ENCODE assay signal across 1 cellular context in the genomic region with DNA sequence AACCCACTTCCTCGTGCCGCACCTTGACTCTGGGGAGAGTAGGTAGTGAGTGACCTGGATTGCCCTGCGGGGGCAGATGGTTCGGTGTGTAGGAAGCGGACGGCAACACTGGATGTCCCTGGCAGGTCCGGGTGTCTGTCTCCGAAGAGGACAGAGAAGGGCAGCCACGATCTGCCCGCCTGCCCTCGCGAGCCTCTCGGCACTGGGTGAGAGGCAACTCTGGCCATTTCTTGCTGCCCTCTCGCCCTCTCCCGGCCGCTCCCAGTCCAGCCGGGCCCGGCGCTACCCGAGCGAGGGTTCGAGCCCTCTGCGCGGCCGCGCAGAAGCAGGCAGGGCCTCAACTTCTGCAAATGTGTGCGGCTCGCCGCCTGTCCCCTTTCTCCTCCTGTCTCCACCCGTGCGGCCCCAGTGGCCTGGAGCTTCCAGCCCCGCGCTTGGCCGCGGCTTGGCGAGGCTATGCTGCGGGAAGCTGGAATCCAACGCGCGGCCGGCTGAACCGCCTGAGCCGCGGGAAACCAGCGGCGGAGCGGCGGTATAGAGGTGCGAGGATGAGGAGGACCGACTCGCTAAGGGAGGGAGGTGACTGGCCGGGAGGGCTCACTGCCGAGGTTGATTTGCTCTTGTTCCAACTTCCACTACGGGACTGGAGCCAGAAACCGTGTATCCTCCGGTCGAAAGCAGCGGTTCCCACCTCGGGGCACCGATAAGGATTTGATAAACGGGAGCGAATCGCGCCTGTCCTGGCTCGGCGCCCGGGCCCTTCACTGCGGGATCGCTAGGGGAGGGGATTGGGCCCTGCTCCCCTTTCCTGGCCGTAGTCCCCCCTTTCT.
TF ChIP-seq lines count a peak whose summit lies in the region.

No MANE protein-coding gene starts in this region.

TF ChIP-seq in GM23338, 12 proteins besides CTCF, POLR2A, EP300 and RAD21 (continued from another document):
- TF ChIP-seq, protein P1, sequence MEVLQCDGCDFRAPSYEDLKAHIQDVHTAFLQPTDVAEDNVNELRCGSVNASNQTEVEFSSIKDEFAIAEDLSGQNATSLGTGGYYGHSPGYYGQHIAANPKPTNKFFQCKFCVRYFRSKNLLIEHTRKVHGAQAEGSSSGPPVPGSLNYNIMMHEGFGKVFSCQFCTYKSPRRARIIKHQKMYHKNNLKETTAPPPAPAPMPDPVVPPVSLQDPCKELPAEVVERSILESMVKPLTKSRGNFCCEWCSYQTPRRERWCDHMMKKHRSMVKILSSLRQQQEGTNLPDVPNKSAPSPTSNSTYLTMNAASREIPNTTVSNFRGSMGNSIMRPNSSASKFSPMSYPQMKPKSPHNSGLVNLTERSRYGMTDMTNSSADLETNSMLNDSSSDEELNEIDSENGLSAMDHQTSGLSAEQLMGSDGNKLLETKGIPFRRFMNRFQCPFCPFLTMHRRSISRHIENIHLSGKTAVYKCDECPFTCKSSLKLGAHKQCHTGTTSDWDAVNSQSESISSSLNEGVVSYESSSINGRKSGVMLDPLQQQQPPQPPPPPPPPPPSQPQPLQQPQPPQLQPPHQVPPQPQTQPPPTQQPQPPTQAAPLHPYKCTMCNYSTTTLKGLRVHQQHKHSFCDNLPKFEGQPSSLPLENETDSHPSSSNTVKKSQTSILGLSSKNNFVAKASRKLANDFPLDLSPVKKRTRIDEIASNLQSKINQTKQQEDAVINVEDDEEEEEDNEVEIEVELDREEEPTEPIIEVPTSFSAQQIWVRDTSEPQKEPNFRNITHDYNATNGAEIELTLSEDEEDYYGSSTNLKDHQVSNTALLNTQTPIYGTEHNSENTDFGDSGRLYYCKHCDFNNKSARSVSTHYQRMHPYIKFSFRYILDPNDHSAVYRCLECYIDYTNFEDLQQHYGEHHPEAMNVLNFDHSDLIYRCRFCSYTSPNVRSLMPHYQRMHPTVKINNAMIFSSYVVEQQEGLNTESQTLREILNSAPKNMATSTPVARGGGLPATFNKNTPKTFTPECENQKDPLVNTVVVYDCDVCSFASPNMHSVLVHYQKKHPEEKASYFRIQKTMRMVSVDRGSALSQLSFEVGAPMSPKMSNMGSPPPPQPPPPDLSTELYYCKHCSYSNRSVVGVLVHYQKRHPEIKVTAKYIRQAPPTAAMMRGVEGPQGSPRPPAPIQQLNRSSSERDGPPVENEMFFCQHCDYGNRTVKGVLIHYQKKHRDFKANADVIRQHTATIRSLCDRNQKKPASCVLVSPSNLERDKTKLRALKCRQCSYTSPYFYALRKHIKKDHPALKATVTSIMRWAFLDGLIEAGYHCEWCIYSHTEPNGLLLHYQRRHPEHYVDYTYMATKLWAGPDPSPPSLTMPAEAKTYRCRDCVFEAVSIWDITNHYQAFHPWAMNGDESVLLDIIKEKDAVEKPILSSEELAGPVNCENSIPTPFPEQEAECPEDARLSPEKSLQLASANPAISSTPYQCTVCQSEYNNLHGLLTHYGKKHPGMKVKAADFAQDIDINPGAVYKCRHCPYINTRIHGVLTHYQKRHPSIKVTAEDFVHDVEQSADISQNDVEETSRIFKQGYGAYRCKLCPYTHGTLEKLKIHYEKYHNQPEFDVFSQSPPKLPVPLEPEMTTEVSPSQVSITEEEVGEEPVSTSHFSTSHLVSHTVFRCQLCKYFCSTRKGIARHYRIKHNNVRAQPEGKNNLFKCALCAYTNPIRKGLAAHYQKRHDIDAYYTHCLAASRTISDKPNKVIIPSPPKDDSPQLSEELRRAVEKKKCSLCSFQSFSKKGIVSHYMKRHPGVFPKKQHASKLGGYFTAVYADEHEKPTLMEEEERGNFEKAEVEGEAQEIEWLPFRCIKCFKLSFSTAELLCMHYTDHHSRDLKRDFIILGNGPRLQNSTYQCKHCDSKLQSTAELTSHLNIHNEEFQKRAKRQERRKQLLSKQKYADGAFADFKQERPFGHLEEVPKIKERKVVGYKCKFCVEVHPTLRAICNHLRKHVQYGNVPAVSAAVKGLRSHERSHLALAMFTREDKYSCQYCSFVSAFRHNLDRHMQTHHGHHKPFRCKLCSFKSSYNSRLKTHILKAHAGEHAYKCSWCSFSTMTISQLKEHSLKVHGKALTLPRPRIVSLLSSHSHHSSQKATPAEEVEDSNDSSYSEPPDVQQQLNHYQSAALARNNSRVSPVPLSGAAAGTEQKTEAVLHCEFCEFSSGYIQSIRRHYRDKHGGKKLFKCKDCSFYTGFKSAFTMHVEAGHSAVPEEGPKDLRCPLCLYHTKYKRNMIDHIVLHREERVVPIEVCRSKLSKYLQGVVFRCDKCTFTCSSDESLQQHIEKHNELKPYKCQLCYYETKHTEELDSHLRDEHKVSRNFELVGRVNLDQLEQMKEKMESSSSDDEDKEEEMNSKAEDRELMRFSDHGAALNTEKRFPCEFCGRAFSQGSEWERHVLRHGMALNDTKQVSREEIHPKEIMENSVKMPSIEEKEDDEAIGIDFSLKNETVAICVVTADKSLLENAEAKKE (CRISPR knock-in tag; IDR thresholded peaks at IDR 0.05): no peak
- TF ChIP-seq EZH2phosphoT487 (IDR thresholded peaks at IDR 0.05; ENCODE audit: unreplicated experiment): peak; percentile 33
- no peak for TF ChIP-seq ZNF331 (CRISPR knock-in tag; IDR thresholded peaks at IDR 0.05; ENCODE audit: low read depth)
- no peak for TF ChIP-seq POLR2AphosphoS5 (IDR thresholded peaks at IDR 0.05; ENCODE audit: low read depth)
- TF ChIP-seq, protein P2, sequence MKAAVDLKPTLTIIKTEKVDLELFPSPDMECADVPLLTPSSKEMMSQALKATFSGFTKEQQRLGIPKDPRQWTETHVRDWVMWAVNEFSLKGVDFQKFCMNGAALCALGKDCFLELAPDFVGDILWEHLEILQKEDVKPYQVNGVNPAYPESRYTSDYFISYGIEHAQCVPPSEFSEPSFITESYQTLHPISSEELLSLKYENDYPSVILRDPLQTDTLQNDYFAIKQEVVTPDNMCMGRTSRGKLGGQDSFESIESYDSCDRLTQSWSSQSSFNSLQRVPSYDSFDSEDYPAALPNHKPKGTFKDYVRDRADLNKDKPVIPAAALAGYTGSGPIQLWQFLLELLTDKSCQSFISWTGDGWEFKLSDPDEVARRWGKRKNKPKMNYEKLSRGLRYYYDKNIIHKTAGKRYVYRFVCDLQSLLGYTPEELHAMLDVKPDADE (IDR thresholded peaks at IDR 0.05): no peak
- no peak for TF ChIP-seq CREB1 (CRISPR knock-in tag; IDR thresholded peaks at IDR 0.05; ENCODE audit: low read depth)
- no peak for TF ChIP-seq JUNB (IDR thresholded peaks at IDR 0.05; ENCODE audit: unreplicated experiment)
- no peak for TF ChIP-seq ZNF114 (CRISPR knock-in tag; IDR thresholded peaks at IDR 0.05)
- no peak for TF ChIP-seq STAT1 (IDR thresholded peaks at IDR 0.05; ENCODE audit: unreplicated experiment)
- TF ChIP-seq, protein P3, sequence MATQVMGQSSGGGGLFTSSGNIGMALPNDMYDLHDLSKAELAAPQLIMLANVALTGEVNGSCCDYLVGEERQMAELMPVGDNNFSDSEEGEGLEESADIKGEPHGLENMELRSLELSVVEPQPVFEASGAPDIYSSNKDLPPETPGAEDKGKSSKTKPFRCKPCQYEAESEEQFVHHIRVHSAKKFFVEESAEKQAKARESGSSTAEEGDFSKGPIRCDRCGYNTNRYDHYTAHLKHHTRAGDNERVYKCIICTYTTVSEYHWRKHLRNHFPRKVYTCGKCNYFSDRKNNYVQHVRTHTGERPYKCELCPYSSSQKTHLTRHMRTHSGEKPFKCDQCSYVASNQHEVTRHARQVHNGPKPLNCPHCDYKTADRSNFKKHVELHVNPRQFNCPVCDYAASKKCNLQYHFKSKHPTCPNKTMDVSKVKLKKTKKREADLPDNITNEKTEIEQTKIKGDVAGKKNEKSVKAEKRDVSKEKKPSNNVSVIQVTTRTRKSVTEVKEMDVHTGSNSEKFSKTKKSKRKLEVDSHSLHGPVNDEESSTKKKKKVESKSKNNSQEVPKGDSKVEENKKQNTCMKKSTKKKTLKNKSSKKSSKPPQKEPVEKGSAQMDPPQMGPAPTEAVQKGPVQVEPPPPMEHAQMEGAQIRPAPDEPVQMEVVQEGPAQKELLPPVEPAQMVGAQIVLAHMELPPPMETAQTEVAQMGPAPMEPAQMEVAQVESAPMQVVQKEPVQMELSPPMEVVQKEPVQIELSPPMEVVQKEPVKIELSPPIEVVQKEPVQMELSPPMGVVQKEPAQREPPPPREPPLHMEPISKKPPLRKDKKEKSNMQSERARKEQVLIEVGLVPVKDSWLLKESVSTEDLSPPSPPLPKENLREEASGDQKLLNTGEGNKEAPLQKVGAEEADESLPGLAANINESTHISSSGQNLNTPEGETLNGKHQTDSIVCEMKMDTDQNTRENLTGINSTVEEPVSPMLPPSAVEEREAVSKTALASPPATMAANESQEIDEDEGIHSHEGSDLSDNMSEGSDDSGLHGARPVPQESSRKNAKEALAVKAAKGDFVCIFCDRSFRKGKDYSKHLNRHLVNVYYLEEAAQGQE (IDR thresholded peaks at IDR 0.05; ENCODE audit: unreplicated experiment): no peak
- peak; percentile 79 for TF ChIP-seq EZH2 (IDR thresholded peaks at IDR 0.05; ENCODE audit: low read depth, unreplicated experiment)
